In genomic region chrX:95427389-95427788, GRCh38 we compare ENCODE assay signal across 27 cellular contexts.
A peak's percentile ranks its signal among the peaks of the same experiment; 100 is the strongest.
DNase-seq lines count a peak whose midpoint lies in the region; ATAC-seq, FAIRE-seq and TF ChIP-seq lines count a peak whose summit lies in the region.
"Had no signal": no experiment of that assay in that cellular context is flagged by ENCODE, and none has a peak within 500 bp of the region (broad histone marks: within the 10 kb centered on the region; RNA-seq: fewer than 3 reads in every experiment).

No MANE protein-coding gene starts in this region.

- DNase-seq in H54 (ENCODE audit: insufficient read length, low spot score), result peak; percentile 1
- DNase-seq in RCC 7860 (ENCODE audit: low spot score), result peak; percentile 9
- DNase-seq in bronchial epithelial cell (ENCODE audit: low read depth), result peak; percentile 79
- peak; percentile 11 for DNase-seq in kidney tubule cell (ENCODE audit: low spot score)
- DNase-seq in NCI-H2107 (lab: John Stamatoyannopoulos, UW), result no peak
- no peak for DNase-seq in lower lobe of right lung
- DNase-seq: activated CD4-positive, CD25-positive, alpha-beta regulatory T cell; activated CD8-positive, alpha-beta T cell treated with anti-CD3 and anti-CD28 coated beads for 36 hours; activated gamma-delta T cell treated with Interleukin-2 at 50 U/mL for 16 hours; activated T-cell treated with anti-CD3 and anti-CD28 coated beads, Interleukin-2, amount 50 U/mL, for 1 hour; CD4-positive, alpha-beta memory T cell; dermis blood vessel endothelial cell; foreskin melanocyte; GDM1; NCI-H1105; NCI-H2081; NCI-H524 treated with DMSO at 0.1 percent for 48 hours; small intestine; stimulated activated naive B cell treated with anti-CD40 and anti-IgM and Interleukin-4, amounts not matched to agents 10 μg/mL and 1 μg/mL and 100 μg/mL, for 72 hours; T1000; testis had no signal

- H3K4me3 ChIP-seq in bronchial epithelial cell (ENCODE audit: low read depth, low read length) (no peak overlapping the region), lower lobe of right lung (no peak overlapping the region)
- H3K4me3 ChIP-seq: hepatocyte, lung, neural progenitor cell, testis had no signal

- H3K36me3 ChIP-seq in bronchial epithelial cell (ENCODE audit: control insufficient read depth, insufficient read depth, low read length) (no peaks in the 10 kb centered on the region), lower lobe of right lung (no peaks in the 10 kb centered on the region)

- TF ChIP-seq POLR2A in H54 (IDR thresholded peaks at IDR 0.05; ENCODE audit: low read depth, low read length), result no peak

- no peak for TF ChIP-seq CTCF in bronchial epithelial cell (IDR thresholded peaks at IDR 0.05; ENCODE audit: insufficient read depth, low read length, severe bottlenecking)
- no peak for TF ChIP-seq CTCF in lower lobe of right lung (IDR thresholded peaks at IDR 0.05)

- ATAC-seq in GM21526 (IDR thresholded peaks at IDR 0.05; ENCODE audit: low FRiP score, unreplicated experiment), result no peak
- no peak for ATAC-seq in lower lobe of right lung
- no peak for ATAC-seq in GM19455 (IDR thresholded peaks at IDR 0.05; ENCODE audit: unreplicated experiment)
- ATAC-seq: activated CD8-positive, alpha-beta T cell treated with anti-CD3 and anti-CD28 coated beads for 36 hours; stimulated activated naive B cell treated with anti-CD40 and anti-IgM and Interleukin-4, amounts not matched to agents 10 μg/mL and 1 μg/mL and 100 μg/mL, for 72 hours had no signal

- H3K27me3 ChIP-seq in bronchial epithelial cell (ENCODE audit: control insufficient read depth, insufficient read depth, low read length), result no peaks in the 10 kb centered on the region
- no peaks in the 10 kb centered on the region for H3K27me3 ChIP-seq in lower lobe of right lung (ENCODE audit: low read depth)
- H3K27me3 ChIP-seq: hepatocyte, neural progenitor cell, testis had no signal

- peak; percentile 64 for FAIRE-seq in H54 (lab: Jason Lieb, UNC)
- no peak for FAIRE-seq in RCC 7860 (lab: Jason Lieb, UNC)
- FAIRE-seq in bronchial epithelial cell (lab: Jason Lieb, UNC), result peak; percentile 87
- FAIRE-seq: islet of Langerhans, small intestine had no signal

- no peaks in the 10 kb centered on the region for H3K4me1 ChIP-seq in lower lobe of right lung
- H3K4me1 ChIP-seq: neural progenitor cell, testis had no signal

- H3K27ac ChIP-seq in lower lobe of right lung, result no peak overlapping the region
- H3K27ac ChIP-seq: hepatocyte, neural progenitor cell, testis had no signal

- intact Hi-C loops in lower lobe of right lung (cut with DNase I), result no loop called here

- H3K9me3 ChIP-seq in lower lobe of right lung, result no peaks in the 10 kb centered on the region
- H3K9me3 ChIP-seq: testis had no signal

Comparison
In these comparisons a context has a peak if more than half of its experiments do, and no peak if none do; other contexts are left out.
1. DNase-seq: peak in H54 (single experiment), RCC 7860 (single experiment), bronchial epithelial cell (single experiment) and kidney tubule cell (single experiment); none in NCI-H2107 (single experiment) and lower lobe of right lung (single experiment).